In genomic region chr18:5414546-5414945, GRCh38 we compare ENCODE assay signal across 19 cellular contexts.
DNase-seq lines count a peak whose midpoint lies in the region; ATAC-seq, FAIRE-seq and TF ChIP-seq lines count a peak whose summit lies in the region.
"Had no signal": no experiment of that assay in that cellular context is flagged by ENCODE, and none has a peak within 500 bp of the region (broad histone marks: within the 10 kb centered on the region; RNA-seq: fewer than 3 reads in every experiment).

No MANE protein-coding gene starts in this region.

- H3K27ac ChIP-seq in cardiac muscle cell: peak overlapping the region; percentile 81
- no peak overlapping the region for H3K27ac ChIP-seq in MM.1S (ENCODE audit: low read length)
- H3K27ac ChIP-seq: A549, adrenal gland, pancreas, upper lobe of left lung had no signal

- H3K4me1 ChIP-seq in cardiac muscle cell (ENCODE audit: low read depth) (peaks cover 21% of the 10 kb centered on the region), MM.1S (ENCODE audit: low read length) (no peaks in the 10 kb centered on the region)
- H3K4me1 ChIP-seq: A549 had no signal

- H3K9me3 ChIP-seq in cardiac muscle cell (ENCODE audit: low read depth) (no peaks in the 10 kb centered on the region), MM.1S (replicated peaks; ENCODE audit: insufficient read depth, low read length) (no peaks in the 10 kb centered on the region)
- H3K9me3 ChIP-seq: A549, adrenal gland, mucosa of descending colon, pancreas, upper lobe of left lung had no signal

- H3K4me3 ChIP-seq in cardiac muscle cell: no peak overlapping the region
- H3K4me3 ChIP-seq in MM.1S (ENCODE audit: low read length): no peak overlapping the region
- H3K4me3 ChIP-seq: A549, adrenal gland, mucosa of descending colon, pancreas, upper lobe of left lung had no signal

- no peak overlapping the region for H3K4me2 ChIP-seq in MM.1S (ENCODE audit: low read depth, low read length)
- H3K4me2 ChIP-seq: A549 had no signal

- DNase-seq in cardiac muscle cell (ENCODE audit: low read depth in 1 of 2, low spot score in 1 of 2) (peak in 1 of 2 donors; percentile 67), left ventricle myocardium superior (no peak), frontal cortex (ENCODE audit: low spot score in 2 of 2) (peak; percentile 8 to 12), midbrain (lab: John Stamatoyannopoulos, UW) (peak; percentile 55), MM.1S (no peak), NCI-H2227 treated with DMSO at 0.1 percent for 48 hours (lab: John Stamatoyannopoulos, UW) (no peak)
- DNase-seq in stimulated activated naive CD4-positive, alpha-beta T cell (lab: John Stamatoyannopoulos, UW): no peak
- DNase-seq: activated B cell treated with CpG ODN at 0.5 μM for 24 hours; adrenal gland; kidney; mucosa of descending colon; NCI-H1048; NK-92 treated with Interleukin-12 subunit alpha and Interleukin-12 subunit beta, amount 100 ng/mL, for 24 hours; pancreas; upper lobe of left lung had no signal

- H3K36me3 ChIP-seq in cardiac muscle cell: peaks cover 9% of the 10 kb centered on the region
- H3K36me3 ChIP-seq in MM.1S (replicated peaks; ENCODE audit: insufficient read depth, low read length): no peaks in the 10 kb centered on the region
- H3K36me3 ChIP-seq: pancreas, upper lobe of left lung had no signal

- H3K79me2 ChIP-seq in MM.1S (ENCODE audit: low read length): no peaks in the 10 kb centered on the region

- TF ChIP-seq CTCF in cardiac muscle cell (IDR thresholded peaks at IDR 0.05; ENCODE audit: low read depth, low read length) (no peak), MM.1S (IDR thresholded peaks at IDR 0.05; ENCODE audit: low read length) (no peak)

- H3K9me2 ChIP-seq in MM.1S (replicated peaks; ENCODE audit: insufficient read depth, low read length): no peaks in the 10 kb centered on the region

- no peak overlapping the region for H2AFZ ChIP-seq in MM.1S (ENCODE audit: low read length)

- H3F3A ChIP-seq in MM.1S (ENCODE audit: insufficient read depth, low read length): no peaks in the 10 kb centered on the region

- ATAC-seq in left ventricle myocardium superior: no peak
- ATAC-seq in GM21619 (IDR thresholded peaks at IDR 0.05; ENCODE audit: unreplicated experiment): no peak
- ATAC-seq: A549; activated T-helper 17 cell treated with anti-CD3 and anti-CD28 coated beads, Interleukin-2, amount 50 U/mL, for 72 hours; mucosa of descending colon had no signal

- no peaks in the 10 kb centered on the region for H4K20me1 ChIP-seq in MM.1S (ENCODE audit: insufficient read depth, low read length)

- H3K9ac ChIP-seq in MM.1S (ENCODE audit: low read length): no peak overlapping the region

- FAIRE-seq in frontal cortex (lab: Jason Lieb, UNC): no peak
- FAIRE-seq: A549, GM19239, kidney, pancreas had no signal

- intact Hi-C loops in left ventricle myocardium superior (cut with micrococcal nuclease): no loop called here

- H3K27me3 ChIP-seq in cardiac muscle cell (no peaks in the 10 kb centered on the region), MM.1S (replicated peaks; ENCODE audit: insufficient read depth, low read length) (no peaks in the 10 kb centered on the region)
- H3K27me3 ChIP-seq: adrenal gland, pancreas, upper lobe of left lung had no signal

Comparison
In these comparisons a context has a peak if more than half of its experiments do, and no peak if none do; other contexts are left out.
1. DNase-seq: peak in frontal cortex (2 of 2) and midbrain (single experiment); none in left ventricle myocardium superior (single experiment), MM.1S (single experiment), stimulated activated naive CD4-positive, alpha-beta T cell (0 of 6) and NCI-H2227 treated with DMSO at 0.1 percent for 48 hours (single experiment).